22 cellular contexts compared by ENCODE assay signal in genomic region chr3:126415661-126416591, GRCh38. TPM values are rescaled to one million over a fixed set of nuclear protein-coding genes. Genes with fewer than 3 reads are reported as not detected.
"Had no signal": no experiment of that assay in that cellular context is flagged by ENCODE, and none has a peak within 500 bp of the region (broad histone marks: within the 10 kb centered on the region; RNA-seq: fewer than 3 reads in every experiment).

No MANE protein-coding gene starts in this region.

- H3K4me2 ChIP-seq: neural progenitor cell had no signal

- H3K36me3 ChIP-seq: ascending aorta, breast epithelium, neural progenitor cell, tibial artery had no signal

- H3K27ac ChIP-seq: ascending aorta, breast epithelium, epithelial cell of prostate, neural progenitor cell, parathyroid adenoma, tibial artery had no signal

- H3K4me1 ChIP-seq: ascending aorta, breast epithelium, parathyroid adenoma, tibial artery had no signal

- ATAC-seq: activated T-helper 17 cell treated with anti-CD3 and anti-CD28 coated beads, Interleukin-2, amount 50 U/mL, for 72 hours; effector memory CD8-positive, alpha-beta T cell; stimulated activated naive B cell treated with anti-CD40 and anti-IgM and Interleukin-4, amounts not matched to agents 10 μg/mL and 1 μg/mL and 100 μg/mL, for 72 hours; WTC11 had no signal

- H3K9ac ChIP-seq: neural progenitor cell, parathyroid adenoma had no signal

- H3K27me3 ChIP-seq: ascending aorta, neural progenitor cell had no signal

- H2AFZ ChIP-seq: neural progenitor cell, parathyroid adenoma had no signal

- H3K9me3 ChIP-seq: ascending aorta, breast epithelium, tibial artery had no signal

- H3K4me3 ChIP-seq: ascending aorta, breast epithelium, lung, neural progenitor cell, tibial artery had no signal

- DNase-seq: activated CD4-positive, alpha-beta T cell treated with anti-CD3 and anti-CD28 coated beads for 4 hours; activated naive CD4-positive, alpha-beta T cell treated with anti-CD3 and anti-CD28 coated beads for 36 hours; dermis blood vessel endothelial cell; effector memory CD8-positive, alpha-beta T cell; foreskin melanocyte; immature natural killer cell; naive B cell; stimulated activated CD4-positive, alpha-beta T cell treated with anti-CD3 and anti-CD28 coated beads, Interleukin-2, amount 100 ng/mL, for 48 hours; stimulated activated naive B cell treated with anti-CD40 and anti-IgM and Interleukin-4, amounts not matched to agents 10 μg/mL and 1 μg/mL and 100 μg/mL, for 72 hours; T-helper 2 cell had no signal

RNA-seq across cellular contexts. Expression of gene CFAP100, which starts 21.2 kb away (rescaled TPM):
- total RNA-seq: activated naive CD4-positive, alpha-beta T cell treated with anti-CD3 and anti-CD28 coated beads for 36 hours; activated T-helper 17 cell treated with anti-CD3 and anti-CD28 coated beads, Interleukin-2, amount 50 U/mL, for 72 hours; ascending aorta; breast epithelium; dermis blood vessel endothelial cell; fibroblast of lung; mononuclear cell; subcutaneous adipose tissue; WTC11 had no signal
- polyA plus RNA-seq: fibroblast of lung, immature natural killer cell had no signal

RNA-seq across cellular contexts. Expression of gene KLF15, which starts 58.7 kb away (rescaled TPM):
- total RNA-seq: mononuclear cell had no signal
- polyA plus RNA-seq: immature natural killer cell had no signal
